In the genomic region with DNA sequence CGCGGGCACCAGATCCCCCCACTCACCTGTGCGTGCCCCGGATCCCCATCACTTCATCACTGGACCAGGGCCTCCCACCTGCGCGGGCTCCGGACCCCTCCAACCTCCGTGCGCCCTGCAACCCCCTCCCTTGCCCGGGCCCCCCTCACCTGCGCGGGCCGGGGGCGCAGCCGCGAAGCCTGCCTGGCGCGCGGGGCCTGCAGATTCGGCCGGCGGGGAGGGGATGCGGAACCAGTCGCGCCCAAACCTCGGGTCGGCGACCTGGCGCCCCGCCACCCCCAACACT, we compare ENCODE assay signal across 1 cellular context.
A peak's percentile ranks its signal among the peaks of the same experiment; 100 is the strongest.
TF ChIP-seq lines count a peak whose summit lies in the region.

No MANE protein-coding gene starts in this region.

TF ChIP-seq in HepG2, 621 proteins besides CTCF, POLR2A, EP300 and RAD21 (continued from another document and continues in another):
- TF ChIP-seq NFAT5 (CRISPR knock-in tag; IDR thresholded peaks at IDR 0.05) (no peak), RERE (CRISPR knock-in tag; IDR thresholded peaks at IDR 0.05; ENCODE audit: low read depth) (no peak), TRIM24 (CRISPR knock-in tag; IDR thresholded peaks at IDR 0.05) (no peak), TEF (CRISPR knock-in tag; IDR thresholded peaks at IDR 0.05) (no peak), TFE3 (CRISPR knock-in tag; IDR thresholded peaks at IDR 0.05) (no peak), CBX1 (IDR thresholded peaks at IDR 0.05; ENCODE audit: low read depth) (no peak), ZNF296 (CRISPR knock-in tag; conservative IDR thresholded peaks at IDR 0.05) (no peak), ZSCAN12 (CRISPR knock-in tag; IDR thresholded peaks at IDR 0.05) (no peak), ZNF83 (CRISPR knock-in tag; IDR thresholded peaks at IDR 0.05; ENCODE audit: borderline replicate concordance) (peak; percentile 76; the same call in 1 of the 2 replicates)
- TF ChIP-seq, protein P1, sequence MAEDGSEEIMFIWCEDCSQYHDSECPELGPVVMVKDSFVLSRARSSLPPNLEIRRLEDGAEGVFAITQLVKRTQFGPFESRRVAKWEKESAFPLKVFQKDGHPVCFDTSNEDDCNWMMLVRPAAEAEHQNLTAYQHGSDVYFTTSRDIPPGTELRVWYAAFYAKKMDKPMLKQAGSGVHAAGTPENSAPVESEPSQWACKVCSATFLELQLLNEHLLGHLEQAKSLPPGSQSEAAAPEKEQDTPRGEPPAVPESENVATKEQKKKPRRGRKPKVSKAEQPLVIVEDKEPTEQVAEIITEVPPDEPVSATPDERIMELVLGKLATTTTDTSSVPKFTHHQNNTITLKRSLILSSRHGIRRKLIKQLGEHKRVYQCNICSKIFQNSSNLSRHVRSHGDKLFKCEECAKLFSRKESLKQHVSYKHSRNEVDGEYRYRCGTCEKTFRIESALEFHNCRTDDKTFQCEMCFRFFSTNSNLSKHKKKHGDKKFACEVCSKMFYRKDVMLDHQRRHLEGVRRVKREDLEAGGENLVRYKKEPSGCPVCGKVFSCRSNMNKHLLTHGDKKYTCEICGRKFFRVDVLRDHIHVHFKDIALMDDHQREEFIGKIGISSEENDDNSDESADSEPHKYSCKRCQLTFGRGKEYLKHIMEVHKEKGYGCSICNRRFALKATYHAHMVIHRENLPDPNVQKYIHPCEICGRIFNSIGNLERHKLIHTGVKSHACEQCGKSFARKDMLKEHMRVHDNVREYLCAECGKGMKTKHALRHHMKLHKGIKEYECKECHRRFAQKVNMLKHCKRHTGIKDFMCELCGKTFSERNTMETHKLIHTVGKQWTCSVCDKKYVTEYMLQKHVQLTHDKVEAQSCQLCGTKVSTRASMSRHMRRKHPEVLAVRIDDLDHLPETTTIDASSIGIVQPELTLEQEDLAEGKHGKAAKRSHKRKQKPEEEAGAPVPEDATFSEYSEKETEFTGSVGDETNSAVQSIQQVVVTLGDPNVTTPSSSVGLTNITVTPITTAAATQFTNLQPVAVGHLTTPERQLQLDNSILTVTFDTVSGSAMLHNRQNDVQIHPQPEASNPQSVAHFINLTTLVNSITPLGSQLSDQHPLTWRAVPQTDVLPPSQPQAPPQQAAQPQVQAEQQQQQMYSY (CRISPR knock-in tag; IDR thresholded peaks at IDR 0.05) = no peak
- TF ChIP-seq, protein P2, sequence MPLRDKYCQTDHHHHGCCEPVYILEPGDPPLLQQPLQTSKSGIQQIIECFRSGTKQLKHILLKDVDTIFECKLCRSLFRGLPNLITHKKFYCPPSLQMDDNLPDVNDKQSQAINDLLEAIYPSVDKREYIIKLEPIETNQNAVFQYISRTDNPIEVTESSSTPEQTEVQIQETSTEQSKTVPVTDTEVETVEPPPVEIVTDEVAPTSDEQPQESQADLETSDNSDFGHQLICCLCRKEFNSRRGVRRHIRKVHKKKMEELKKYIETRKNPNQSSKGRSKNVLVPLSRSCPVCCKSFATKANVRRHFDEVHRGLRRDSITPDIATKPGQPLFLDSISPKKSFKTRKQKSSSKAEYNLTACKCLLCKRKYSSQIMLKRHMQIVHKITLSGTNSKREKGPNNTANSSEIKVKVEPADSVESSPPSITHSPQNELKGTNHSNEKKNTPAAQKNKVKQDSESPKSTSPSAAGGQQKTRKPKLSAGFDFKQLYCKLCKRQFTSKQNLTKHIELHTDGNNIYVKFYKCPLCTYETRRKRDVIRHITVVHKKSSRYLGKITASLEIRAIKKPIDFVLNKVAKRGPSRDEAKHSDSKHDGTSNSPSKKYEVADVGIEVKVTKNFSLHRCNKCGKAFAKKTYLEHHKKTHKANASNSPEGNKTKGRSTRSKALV (CRISPR knock-in tag; IDR thresholded peaks at IDR 0.05) = no peak
- TF ChIP-seq, protein P3, sequence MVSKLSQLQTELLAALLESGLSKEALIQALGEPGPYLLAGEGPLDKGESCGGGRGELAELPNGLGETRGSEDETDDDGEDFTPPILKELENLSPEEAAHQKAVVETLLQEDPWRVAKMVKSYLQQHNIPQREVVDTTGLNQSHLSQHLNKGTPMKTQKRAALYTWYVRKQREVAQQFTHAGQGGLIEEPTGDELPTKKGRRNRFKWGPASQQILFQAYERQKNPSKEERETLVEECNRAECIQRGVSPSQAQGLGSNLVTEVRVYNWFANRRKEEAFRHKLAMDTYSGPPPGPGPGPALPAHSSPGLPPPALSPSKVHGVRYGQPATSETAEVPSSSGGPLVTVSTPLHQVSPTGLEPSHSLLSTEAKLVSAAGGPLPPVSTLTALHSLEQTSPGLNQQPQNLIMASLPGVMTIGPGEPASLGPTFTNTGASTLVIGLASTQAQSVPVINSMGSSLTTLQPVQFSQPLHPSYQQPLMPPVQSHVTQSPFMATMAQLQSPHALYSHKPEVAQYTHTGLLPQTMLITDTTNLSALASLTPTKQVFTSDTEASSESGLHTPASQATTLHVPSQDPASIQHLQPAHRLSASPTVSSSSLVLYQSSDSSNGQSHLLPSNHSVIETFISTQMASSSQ (IDR thresholded peaks at IDR 0.05; ENCODE audit: low read depth) = no peak
- TF ChIP-seq, protein P3 (CRISPR knock-in tag; IDR thresholded peaks at IDR 0.05; ENCODE audit: borderline replicate concordance) = no peak
- TF ChIP-seq, protein P4, sequence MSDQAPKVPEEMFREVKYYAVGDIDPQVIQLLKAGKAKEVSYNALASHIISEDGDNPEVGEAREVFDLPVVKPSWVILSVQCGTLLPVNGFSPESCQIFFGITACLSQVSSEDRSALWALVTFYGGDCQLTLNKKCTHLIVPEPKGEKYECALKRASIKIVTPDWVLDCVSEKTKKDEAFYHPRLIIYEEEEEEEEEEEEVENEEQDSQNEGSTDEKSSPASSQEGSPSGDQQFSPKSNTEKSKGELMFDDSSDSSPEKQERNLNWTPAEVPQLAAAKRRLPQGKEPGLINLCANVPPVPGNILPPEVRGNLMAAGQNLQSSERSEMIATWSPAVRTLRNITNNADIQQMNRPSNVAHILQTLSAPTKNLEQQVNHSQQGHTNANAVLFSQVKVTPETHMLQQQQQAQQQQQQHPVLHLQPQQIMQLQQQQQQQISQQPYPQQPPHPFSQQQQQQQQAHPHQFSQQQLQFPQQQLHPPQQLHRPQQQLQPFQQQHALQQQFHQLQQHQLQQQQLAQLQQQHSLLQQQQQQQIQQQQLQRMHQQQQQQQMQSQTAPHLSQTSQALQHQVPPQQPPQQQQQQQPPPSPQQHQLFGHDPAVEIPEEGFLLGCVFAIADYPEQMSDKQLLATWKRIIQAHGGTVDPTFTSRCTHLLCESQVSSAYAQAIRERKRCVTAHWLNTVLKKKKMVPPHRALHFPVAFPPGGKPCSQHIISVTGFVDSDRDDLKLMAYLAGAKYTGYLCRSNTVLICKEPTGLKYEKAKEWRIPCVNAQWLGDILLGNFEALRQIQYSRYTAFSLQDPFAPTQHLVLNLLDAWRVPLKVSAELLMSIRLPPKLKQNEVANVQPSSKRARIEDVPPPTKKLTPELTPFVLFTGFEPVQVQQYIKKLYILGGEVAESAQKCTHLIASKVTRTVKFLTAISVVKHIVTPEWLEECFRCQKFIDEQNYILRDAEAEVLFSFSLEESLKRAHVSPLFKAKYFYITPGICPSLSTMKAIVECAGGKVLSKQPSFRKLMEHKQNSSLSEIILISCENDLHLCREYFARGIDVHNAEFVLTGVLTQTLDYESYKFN (CRISPR knock-in tag; conservative IDR thresholded peaks at IDR 0.05) = no peak
